Comparison of ENCODE assay signal across 1 cellular context in genomic region chr2:10303634-10304378, GRCh38.
TF ChIP-seq lines count a peak whose summit lies in the region.

No MANE protein-coding gene starts in this region.

TF ChIP-seq in A549, 52 proteins besides CTCF, POLR2A, EP300 and RAD21 (continued from another document):
- TF ChIP-seq TP53 (CRISPR knock-in tag; IDR thresholded peaks at IDR 0.05) (no peak), BHLHE40 (IDR thresholded peaks at IDR 0.05; ENCODE audit: low read depth, low read length) (no peak), HDAC2 (IDR thresholded peaks at IDR 0.05) (no peak), HOXA7 (CRISPR knock-in tag; IDR thresholded peaks at IDR 0.05) (no peak), CHD4 (IDR thresholded peaks at IDR 0.05; ENCODE audit: borderline replicate concordance) (no peak)
